ENCODE assay signal across 12 cellular contexts in the genomic region with DNA sequence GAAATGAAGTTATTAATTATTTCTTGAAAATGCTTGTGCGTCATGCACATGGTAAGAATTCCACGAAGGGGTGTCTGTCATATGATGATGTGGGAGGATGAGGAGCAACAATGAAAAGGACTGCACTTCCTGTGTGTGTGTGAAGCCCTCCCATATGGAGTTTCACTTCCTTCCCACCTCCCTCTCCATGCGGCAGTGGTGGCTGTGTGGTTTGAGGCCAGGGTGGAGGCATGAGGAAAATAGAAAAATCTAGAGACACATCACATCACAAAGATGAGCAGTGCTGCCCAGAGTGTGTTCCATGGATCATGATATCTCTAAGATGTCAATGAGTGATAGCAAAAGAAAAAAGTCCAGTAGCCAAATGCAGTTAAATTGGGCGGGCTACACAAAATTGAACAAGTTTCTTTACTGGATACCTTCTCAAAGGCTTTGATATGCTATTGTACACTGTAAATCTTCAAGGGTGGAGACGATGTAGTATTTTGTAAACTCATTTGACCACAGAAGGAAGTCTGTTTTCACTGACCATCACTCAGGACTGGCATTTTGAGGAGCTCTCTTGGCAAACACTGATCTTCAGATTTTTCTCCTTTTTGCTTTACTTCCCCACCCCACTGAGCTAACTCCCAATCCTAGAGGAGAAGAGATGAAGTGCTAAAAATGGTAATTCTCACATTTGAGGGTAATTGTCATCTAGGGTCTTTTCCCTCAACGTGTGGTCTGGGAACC. TPM values are rescaled to one million over a fixed set of nuclear protein-coding genes. Genes with fewer than 3 reads are reported as not detected.
A peak's percentile ranks its signal among the peaks of the same experiment; 100 is the strongest.
DNase-seq lines count a peak whose midpoint lies in the region; ATAC-seq lines count a peak whose summit lies in the region.
"Had no signal": no experiment of that assay in that cellular context is flagged by ENCODE, and none has a peak within 500 bp of the region (broad histone marks: within the 10 kb centered on the region; RNA-seq: fewer than 3 reads in every experiment).

No MANE protein-coding gene starts in this region.

- no peak overlapping the region for H2AFZ ChIP-seq in trophoblast cell (ENCODE audit: insufficient read depth, low read length, poor library complexity)

- H3K4ac ChIP-seq in trophoblast cell (ENCODE audit: low read depth, low read length) = no peak overlapping the region

- H3K9me3 ChIP-seq in trophoblast cell (ENCODE audit: insufficient read depth, low read depth, low read length) = no peaks in the 10 kb centered on the region
- H3K9me3 ChIP-seq in CD8-positive, alpha-beta memory T cell (ENCODE audit: low read length) = no peaks in the 10 kb centered on the region

- peak; percentile 39 for ATAC-seq in GM18870 (IDR thresholded peaks at IDR 0.05; ENCODE audit: unreplicated experiment)
- peak; percentile 39 for ATAC-seq in HG02642 (IDR thresholded peaks at IDR 0.05; ENCODE audit: poor library complexity, unreplicated experiment)
- peak; percentile 59 for ATAC-seq in activated naive CD8-positive, alpha-beta T cell treated with anti-CD3 and anti-CD28 coated beads, Interleukin-2, amount 50 U/mL, for 24 hours
- no peak for ATAC-seq in HG03354 (IDR thresholded peaks at IDR 0.05; ENCODE audit: poor library complexity, severe bottlenecking, unreplicated experiment)
- ATAC-seq in HG03045 (IDR thresholded peaks at IDR 0.05; ENCODE audit: unreplicated experiment) = no peak
- ATAC-seq: T-cell had no signal

- CTCF ChIA-PET in CD8-positive, alpha-beta memory T cell (lab: Charles Lee) = no interaction called here

- H3K27ac Mint-ChIP-seq in activated naive CD8-positive, alpha-beta T cell treated with anti-CD3 and anti-CD28 coated beads, Interleukin-2, amount 50 U/mL, for 24 hours = no peak overlapping the region
- no peak overlapping the region for H3K27ac Mint-ChIP-seq in CD8-positive, alpha-beta memory T cell
- H3K27ac Mint-ChIP-seq: activated T-cell treated with anti-CD3 and anti-CD28 coated beads, Interleukin-2, amount 50 U/mL, for 72 hours; T-cell had no signal

- H3K79me1 ChIP-seq in trophoblast cell (ENCODE audit: low read length) = no peaks in the 10 kb centered on the region

- H4K8ac ChIP-seq in trophoblast cell (ENCODE audit: low read depth, low read length) = no peak overlapping the region

- no peak overlapping the region for H3K27ac ChIP-seq in trophoblast cell (ENCODE audit: low read depth, low read length)
- no peak overlapping the region for H3K27ac ChIP-seq in CD8-positive, alpha-beta memory T cell (ENCODE audit: low read depth, low read length)

- POLR2A ChIA-PET in CD8-positive, alpha-beta memory T cell (lab: Charles Lee) = no interaction called here

- H3K9me3 Mint-ChIP-seq in activated naive CD8-positive, alpha-beta T cell treated with anti-CD3 and anti-CD28 coated beads, Interleukin-2, amount 50 U/mL, for 24 hours = no peaks in the 10 kb centered on the region
- no peaks in the 10 kb centered on the region for H3K9me3 Mint-ChIP-seq in CD8-positive, alpha-beta memory T cell
- H3K9me3 Mint-ChIP-seq: activated T-cell treated with anti-CD3 and anti-CD28 coated beads, Interleukin-2, amount 50 U/mL, for 72 hours; T-cell had no signal

- H2BK5ac ChIP-seq in trophoblast cell (ENCODE audit: low read depth, low read length, poor library complexity) = no peak overlapping the region

- H3K27me3 ChIP-seq in trophoblast cell (ENCODE audit: insufficient read depth, low read length) = no peaks in the 10 kb centered on the region
- no peaks in the 10 kb centered on the region for H3K27me3 ChIP-seq in CD8-positive, alpha-beta memory T cell (ENCODE audit: insufficient read depth, low read length, poor library complexity, severe bottlenecking)

- no peaks in the 10 kb centered on the region for H3K79me2 ChIP-seq in trophoblast cell (ENCODE audit: control insufficient read depth, insufficient read depth, low read length, poor library complexity)

- no peaks in the 10 kb centered on the region for H3K36me3 Mint-ChIP-seq in activated naive CD8-positive, alpha-beta T cell treated with anti-CD3 and anti-CD28 coated beads, Interleukin-2, amount 50 U/mL, for 24 hours (ENCODE audit: low read depth)
- no peaks in the 10 kb centered on the region for H3K36me3 Mint-ChIP-seq in CD8-positive, alpha-beta memory T cell
- H3K36me3 Mint-ChIP-seq: T-cell had no signal

- no peak overlapping the region for H2BK12ac ChIP-seq in trophoblast cell (ENCODE audit: low read length)

- H3K14ac ChIP-seq in trophoblast cell (ENCODE audit: low read length) = no peak overlapping the region

- no peak overlapping the region for H3K4me2 ChIP-seq in trophoblast cell (ENCODE audit: low read length)

- peaks cover 0 to 2% of the 10 kb centered on the region in 2 experiments for H3K36me3 ChIP-seq in trophoblast cell (ENCODE audit: control insufficient read depth in 1 of 2, insufficient read depth in 2 of 2, low read length in 2 of 2)
- no peaks in the 10 kb centered on the region for H3K36me3 ChIP-seq in CD8-positive, alpha-beta memory T cell (ENCODE audit: insufficient read depth, low read length)

- H3K23ac ChIP-seq in trophoblast cell (ENCODE audit: low read length) = no peak overlapping the region

- H3K9ac ChIP-seq in trophoblast cell (ENCODE audit: low read length) = no peak overlapping the region

- H3K4me3 Mint-ChIP-seq in activated naive CD8-positive, alpha-beta T cell treated with anti-CD3 and anti-CD28 coated beads, Interleukin-2, amount 50 U/mL, for 24 hours = no peak overlapping the region
- H3K4me3 Mint-ChIP-seq in CD8-positive, alpha-beta memory T cell = no peak overlapping the region
- H3K4me3 Mint-ChIP-seq: activated T-cell treated with anti-CD3 and anti-CD28 coated beads, Interleukin-2, amount 50 U/mL, for 72 hours; T-cell had no signal

- H3K4me3 ChIP-seq in trophoblast cell (ENCODE audit: low read depth, low read length) = no peak overlapping the region
- H3K4me3 ChIP-seq in CD8-positive, alpha-beta memory T cell (ENCODE audit: low read length) = no peak overlapping the region

- no CpG with 5 or more reads among the region's 6 CpGs for WGBS in trophoblast cell (ENCODE audit: extremely low coverage, insufficient coverage, insufficient read length)

- H4K12ac ChIP-seq in trophoblast cell (ENCODE audit: low read depth, low read length) = no peak overlapping the region

- H2AK5ac ChIP-seq in trophoblast cell (ENCODE audit: low read length) = no peak overlapping the region

- peak; percentile 17 for DNase-seq in activated naive CD8-positive, alpha-beta T cell treated with anti-CD3 and anti-CD28 coated beads, Interleukin-2, amount 50 U/mL, for 24 hours
- DNase-seq in pons (ENCODE audit: low spot score) = peak; percentile 77
- no peak for DNase-seq in trophoblast cell
- no peak for DNase-seq in CD8-positive, alpha-beta memory T cell
- DNase-seq: DND-41, NCI-H774 had no signal

- H2BK120ac ChIP-seq in trophoblast cell (ENCODE audit: insufficient read depth, low read length, poor library complexity) = no peak overlapping the region

- peaks cover 28% of the 10 kb centered on the region for H3K4me1 Mint-ChIP-seq in activated naive CD8-positive, alpha-beta T cell treated with anti-CD3 and anti-CD28 coated beads, Interleukin-2, amount 50 U/mL, for 24 hours
- peaks cover 6 to 12% (median 11%) of the 10 kb centered on the region in 3 donors for H3K4me1 Mint-ChIP-seq in CD8-positive, alpha-beta memory T cell

- H3K18ac ChIP-seq in trophoblast cell (ENCODE audit: low read length) = no peak overlapping the region

- no peaks in the 10 kb centered on the region for H3K4me1 ChIP-seq in trophoblast cell (ENCODE audit: control insufficient read depth in 1 of 2, insufficient read depth in 2 of 2, low read length in 2 of 2)
- no peaks in the 10 kb centered on the region for H3K4me1 ChIP-seq in CD8-positive, alpha-beta memory T cell (ENCODE audit: insufficient read depth, low read length)

- no peaks in the 10 kb centered on the region for H3K27me3 Mint-ChIP-seq in activated naive CD8-positive, alpha-beta T cell treated with anti-CD3 and anti-CD28 coated beads, Interleukin-2, amount 50 U/mL, for 24 hours
- H3K27me3 Mint-ChIP-seq in CD8-positive, alpha-beta memory T cell = no peaks in the 10 kb centered on the region
- H3K27me3 Mint-ChIP-seq: T-cell had no signal

- no peak overlapping the region for H4K91ac ChIP-seq in trophoblast cell (ENCODE audit: low read depth, low read length)

RNA-seq across cellular contexts. Expression of a gene that starts 55.7 kb away (rescaled TPM):
- polyA plus RNA-seq in trophoblast cell (2013) = 0.30 and 0.43 TPM in 2 replicates
- total RNA-seq in CD8-positive, alpha-beta memory T cell = not detected
- not detected for polyA plus RNA-seq in CD8-positive, alpha-beta memory T cell
- total RNA-seq: activated T-cell treated with anti-CD3 and anti-CD28 coated beads, Interleukin-2, amount 50 U/mL, for 72 hours; T-cell had no signal

Comparison
In these comparisons a context has a peak if more than half of its experiments do, and no peak if none do; other contexts are left out.
1. ATAC-seq: peak in GM18870 (single experiment), HG02642 (single experiment) and activated naive CD8-positive, alpha-beta T cell treated with anti-CD3 and anti-CD28 coated beads, Interleukin-2, amount 50 U/mL, for 24 hours (single experiment); none in HG03354 (single experiment) and HG03045 (single experiment).
2. DNase-seq: peak in activated naive CD8-positive, alpha-beta T cell treated with anti-CD3 and anti-CD28 coated beads, Interleukin-2, amount 50 U/mL, for 24 hours (single experiment) and pons (single experiment); none in trophoblast cell (0 of 2) and CD8-positive, alpha-beta memory T cell (0 of 5).